ENCODE assay signal across 8 cellular contexts in genomic region chr6:17584241-17584803, GRCh38. TPM values are rescaled to one million over a fixed set of nuclear protein-coding genes. Genes with fewer than 3 reads are reported as not detected.
DNase-seq lines count a peak whose midpoint lies in the region; ATAC-seq and TF ChIP-seq lines count a peak whose summit lies in the region.

No MANE protein-coding gene starts in this region.

- peaks cover 3% of the 10 kb centered on the region for H3K4me1 ChIP-seq in ACC112 (ENCODE audit: control insufficient read depth, insufficient read depth, low read length, unreplicated experiment)

- peak overlapping the region; percentile 43 for H3K27ac ChIP-seq in ACC112 (ENCODE audit: low read depth, low read length)

- H3K79me2 ChIP-seq in ACC112 (ENCODE audit: control insufficient read depth, insufficient read depth, low read length, unreplicated experiment): no peaks in the 10 kb centered on the region

- ATAC-seq in HG03196 (IDR thresholded peaks at IDR 0.05; ENCODE audit: unreplicated experiment) (peak; percentile 54), left ventricle myocardium superior (peak; percentile 81), HG02938 (IDR thresholded peaks at IDR 0.05; ENCODE audit: unreplicated experiment) (no peak)

- DNase-seq in NCI-H446 treated with DMSO at 0.1 percent for 48 hours (lab: John Stamatoyannopoulos, UW): peak; percentile 85
- peak; percentile 76 for DNase-seq in amniotic stem cell (lab: John Stamatoyannopoulos, UW)
- DNase-seq in left ventricle myocardium superior: no peak
- DNase-seq in renal cortical epithelial cell (ENCODE audit: low read depth): peak; percentile 72

- no peaks in the 10 kb centered on the region for H3K36me3 ChIP-seq in ACC112 (ENCODE audit: insufficient read depth, low read length)

- H2AFZ ChIP-seq in ACC112 (ENCODE audit: low read length, unreplicated experiment): peak overlapping the region; percentile 69

- H3K4me3 ChIP-seq in ACC112 (ENCODE audit: low read depth, low read length): peak overlapping the region; percentile 51

- TF ChIP-seq CTCF in GM12874 (IDR thresholded peaks at IDR 0.05; ENCODE audit: insufficient read depth, low read depth, low read length): peak; percentile 38

- intact Hi-C loops in left ventricle myocardium superior (cut with micrococcal nuclease): loop anchor here (5.0 kb wide), 1 partner anchor 427 kb away; no protein-coding TSS in a partner anchor

- no peaks in the 10 kb centered on the region for H3K27me3 ChIP-seq in ACC112 (ENCODE audit: insufficient read depth, low read length)

RNA-seq across cellular contexts. Expression of gene FAM8A1, which starts 15.8 kb away (rescaled TPM):
- 18.8 TPM for total RNA-seq in left ventricle myocardium superior
- total RNA-seq in renal cortical epithelial cell: 17.2 and 31.6 TPM in 2 replicates
